ENCODE assay signal across 12 cellular contexts in the genomic region with DNA sequence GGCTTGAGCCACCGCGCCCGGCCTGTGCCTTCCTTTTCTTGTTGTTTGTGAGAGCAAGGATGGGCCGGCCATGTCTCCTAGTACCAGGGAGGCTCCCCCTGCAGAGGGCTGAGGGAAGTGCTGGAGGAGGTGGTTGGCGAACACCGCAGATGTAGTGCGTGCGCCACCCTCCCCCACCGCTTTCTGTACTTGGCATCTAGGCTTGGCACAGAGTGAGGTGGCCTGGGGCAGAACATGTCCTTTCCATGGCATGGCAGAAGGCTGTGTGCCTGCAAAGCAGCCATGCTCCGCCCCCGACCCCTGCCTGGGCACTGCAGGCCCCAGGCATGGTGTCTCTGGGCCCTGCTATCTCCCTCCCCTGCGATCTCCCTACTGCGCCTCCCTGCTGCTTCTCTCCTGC. TPM values are rescaled to one million over a fixed set of nuclear protein-coding genes. Genes with fewer than 3 reads are reported as not detected.
DNase-seq lines count a peak whose midpoint lies in the region; ATAC-seq and TF ChIP-seq lines count a peak whose summit lies in the region.
"Had no signal": no experiment of that assay in that cellular context is flagged by ENCODE, and none has a peak within 500 bp of the region (broad histone marks: within the 10 kb centered on the region; RNA-seq: fewer than 3 reads in every experiment).

No MANE protein-coding gene starts in this region.

- H3K27ac Mint-ChIP-seq in activated CD8-positive, alpha-beta T cell treated with anti-CD3 and anti-CD28 coated beads for 36 hours: no peak overlapping the region
- H3K27ac Mint-ChIP-seq in activated CD8-positive, alpha-beta T cell treated with anti-CD3 and anti-CD28 coated beads, Interleukin-2, amount 10 ng/mL, durations not matched to agents 7 days and 5 days: no peak overlapping the region
- no peak overlapping the region for H3K27ac Mint-ChIP-seq in type B pancreatic cell
- H3K27ac Mint-ChIP-seq in naive thymus-derived CD8-positive, alpha-beta T cell: no peak overlapping the region
- H3K27ac Mint-ChIP-seq: natural killer cell; stimulated activated naive CD8-positive, alpha-beta T cell treated with anti-CD3 and anti-CD28 coated beads, Interleukin-15, Interleukin-2, amounts not matched to agents 100 ng/mL and 50 ng/mL, for 24 hours had no signal

- intact Hi-C loops in activated CD8-positive, alpha-beta T cell treated with anti-CD3 and anti-CD28 coated beads for 36 hours (cut with micrococcal nuclease): no loop called here
- intact Hi-C loops in Right ventricle myocardium superior (cut with DNase I): no loop called here

- CTCF ChIA-PET in activated CD8-positive, alpha-beta T cell treated with anti-CD3 and anti-CD28 coated beads for 36 hours (lab: Charles Lee): no interaction called here
- CTCF ChIA-PET in activated CD8-positive, alpha-beta T cell treated with anti-CD3 and anti-CD28 coated beads, Interleukin-2, amount 10 ng/mL, durations not matched to agents 7 days and 5 days (lab: Charles Lee): no interaction called here

- peak; percentile 24 for DNase-seq in activated CD8-positive, alpha-beta T cell treated with anti-CD3 and anti-CD28 coated beads for 36 hours
- DNase-seq in activated CD8-positive, alpha-beta T cell treated with anti-CD3 and anti-CD28 coated beads, Interleukin-2, amount 10 ng/mL, durations not matched to agents 7 days and 5 days: no peak
- DNase-seq in Right ventricle myocardium superior: peak; percentile 82
- DNase-seq in type B pancreatic cell (ENCODE audit: extremely low spot score, unreplicated experiment): no peak
- DNase-seq in NCI-H1694 treated with DMSO at 0.1 percent for 48 hours (lab: John Stamatoyannopoulos, UW): no peak
- DNase-seq in naive thymus-derived CD8-positive, alpha-beta T cell: no peak
- DNase-seq: CD4-positive, alpha-beta memory T cell; natural killer cell; NCI-H187 had no signal

- no peak for TF ChIP-seq CTCF in activated CD8-positive, alpha-beta T cell treated with anti-CD3 and anti-CD28 coated beads for 36 hours (IDR thresholded peaks at IDR 0.05)
- peak; percentile 47 for TF ChIP-seq CTCF in type B pancreatic cell (conservative IDR thresholded peaks at IDR 0.05)

- no peak overlapping the region for H3K4me3 Mint-ChIP-seq in activated CD8-positive, alpha-beta T cell treated with anti-CD3 and anti-CD28 coated beads for 36 hours
- no peak overlapping the region for H3K4me3 Mint-ChIP-seq in activated CD8-positive, alpha-beta T cell treated with anti-CD3 and anti-CD28 coated beads, Interleukin-2, amount 10 ng/mL, durations not matched to agents 7 days and 5 days
- H3K4me3 Mint-ChIP-seq in type B pancreatic cell: no peak overlapping the region
- H3K4me3 Mint-ChIP-seq in naive thymus-derived CD8-positive, alpha-beta T cell: no peak overlapping the region
- H3K4me3 Mint-ChIP-seq: CD4-positive, alpha-beta memory T cell; natural killer cell; stimulated activated naive CD8-positive, alpha-beta T cell treated with anti-CD3 and anti-CD28 coated beads, Interleukin-15, Interleukin-2, amounts not matched to agents 100 ng/mL and 50 ng/mL, for 24 hours had no signal

- POLR2A ChIA-PET in activated CD8-positive, alpha-beta T cell treated with anti-CD3 and anti-CD28 coated beads for 36 hours (lab: Charles Lee): no interaction called here
- POLR2A ChIA-PET in activated CD8-positive, alpha-beta T cell treated with anti-CD3 and anti-CD28 coated beads, Interleukin-2, amount 10 ng/mL, durations not matched to agents 7 days and 5 days (lab: Charles Lee): no interaction called here
- POLR2A ChIA-PET in naive thymus-derived CD8-positive, alpha-beta T cell (lab: Charles Lee): no interaction called here

- peak; percentile 58 for ATAC-seq in activated CD8-positive, alpha-beta T cell treated with anti-CD3 and anti-CD28 coated beads for 36 hours
- ATAC-seq in activated CD8-positive, alpha-beta T cell treated with anti-CD3 and anti-CD28 coated beads, Interleukin-2, amount 10 ng/mL, durations not matched to agents 7 days and 5 days: no peak
- ATAC-seq in SK-N-SH treated with all-trans-retinoic acid at 6 μM for 48 hours (peak; percentile 79), Right ventricle myocardium superior (ENCODE audit: poor library complexity) (peak; percentile 50), GM19023 (IDR thresholded peaks at IDR 0.05; ENCODE audit: unreplicated experiment) (no peak)
- no peak for ATAC-seq in naive thymus-derived CD8-positive, alpha-beta T cell
- ATAC-seq: natural killer cell had no signal

- peaks cover 20% of the 10 kb centered on the region for H3K27me3 Mint-ChIP-seq in activated CD8-positive, alpha-beta T cell treated with anti-CD3 and anti-CD28 coated beads for 36 hours
- peaks cover 18% of the 10 kb centered on the region for H3K27me3 Mint-ChIP-seq in activated CD8-positive, alpha-beta T cell treated with anti-CD3 and anti-CD28 coated beads, Interleukin-2, amount 10 ng/mL, durations not matched to agents 7 days and 5 days (ENCODE audit: low read depth)
- H3K27me3 Mint-ChIP-seq in type B pancreatic cell: peaks cover 12% of the 10 kb centered on the region
- H3K27me3 Mint-ChIP-seq in naive thymus-derived CD8-positive, alpha-beta T cell: peaks cover 15 to 39% (median 21%) of the 10 kb centered on the region in 5 donors

- H3K4me1 Mint-ChIP-seq in activated CD8-positive, alpha-beta T cell treated with anti-CD3 and anti-CD28 coated beads for 36 hours (ENCODE audit: low read depth): no peaks in the 10 kb centered on the region
- no peaks in the 10 kb centered on the region for H3K4me1 Mint-ChIP-seq in activated CD8-positive, alpha-beta T cell treated with anti-CD3 and anti-CD28 coated beads, Interleukin-2, amount 10 ng/mL, durations not matched to agents 7 days and 5 days (ENCODE audit: low read depth)
- peaks cover 12% of the 10 kb centered on the region for H3K4me1 Mint-ChIP-seq in type B pancreatic cell (ENCODE audit: unreplicated experiment)
- no peaks in the 10 kb centered on the region for H3K4me1 Mint-ChIP-seq in naive thymus-derived CD8-positive, alpha-beta T cell
- H3K4me1 Mint-ChIP-seq: natural killer cell had no signal

- H3K36me3 Mint-ChIP-seq in activated CD8-positive, alpha-beta T cell treated with anti-CD3 and anti-CD28 coated beads for 36 hours (ENCODE audit: low read depth): no peaks in the 10 kb centered on the region
- H3K36me3 Mint-ChIP-seq in activated CD8-positive, alpha-beta T cell treated with anti-CD3 and anti-CD28 coated beads, Interleukin-2, amount 10 ng/mL, durations not matched to agents 7 days and 5 days (ENCODE audit: low read depth): no peaks in the 10 kb centered on the region
- H3K36me3 Mint-ChIP-seq in type B pancreatic cell: no peaks in the 10 kb centered on the region
- H3K36me3 Mint-ChIP-seq in naive thymus-derived CD8-positive, alpha-beta T cell: no peaks in the 10 kb centered on the region
- H3K36me3 Mint-ChIP-seq: CD4-positive, alpha-beta memory T cell; natural killer cell had no signal

- no peaks in the 10 kb centered on the region for H3K9me3 Mint-ChIP-seq in activated CD8-positive, alpha-beta T cell treated with anti-CD3 and anti-CD28 coated beads for 36 hours
- no peaks in the 10 kb centered on the region for H3K9me3 Mint-ChIP-seq in activated CD8-positive, alpha-beta T cell treated with anti-CD3 and anti-CD28 coated beads, Interleukin-2, amount 10 ng/mL, durations not matched to agents 7 days and 5 days (ENCODE audit: insufficient read depth)
- H3K9me3 Mint-ChIP-seq in type B pancreatic cell: no peaks in the 10 kb centered on the region
- H3K9me3 Mint-ChIP-seq in naive thymus-derived CD8-positive, alpha-beta T cell: no peaks in the 10 kb centered on the region
- H3K9me3 Mint-ChIP-seq: CD4-positive, alpha-beta memory T cell; natural killer cell; stimulated activated naive CD8-positive, alpha-beta T cell treated with anti-CD3 and anti-CD28 coated beads, Interleukin-15, Interleukin-2, amounts not matched to agents 100 ng/mL and 50 ng/mL, for 24 hours had no signal

TF ChIP-seq in SK-N-SH treated with all-trans-retinoic acid at 6 μM for 48 hours, 23 proteins besides CTCF, POLR2A, EP300 and RAD21:
- TF ChIP-seq, protein P1, sequence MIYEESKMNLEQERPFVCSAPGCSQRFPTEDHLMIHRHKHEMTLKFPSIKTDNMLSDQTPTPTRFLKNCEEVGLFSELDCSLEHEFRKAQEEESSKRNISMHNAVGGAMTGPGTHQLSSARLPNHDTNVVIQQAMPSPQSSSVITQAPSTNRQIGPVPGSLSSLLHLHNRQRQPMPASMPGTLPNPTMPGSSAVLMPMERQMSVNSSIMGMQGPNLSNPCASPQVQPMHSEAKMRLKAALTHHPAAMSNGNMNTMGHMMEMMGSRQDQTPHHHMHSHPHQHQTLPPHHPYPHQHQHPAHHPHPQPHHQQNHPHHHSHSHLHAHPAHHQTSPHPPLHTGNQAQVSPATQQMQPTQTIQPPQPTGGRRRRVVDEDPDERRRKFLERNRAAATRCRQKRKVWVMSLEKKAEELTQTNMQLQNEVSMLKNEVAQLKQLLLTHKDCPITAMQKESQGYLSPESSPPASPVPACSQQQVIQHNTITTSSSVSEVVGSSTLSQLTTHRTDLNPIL (CRISPR knock-in tag; IDR thresholded peaks at IDR 0.05; ENCODE audit: low read depth): no peak
- TF ChIP-seq ARNTL (CRISPR knock-in tag; IDR thresholded peaks at IDR 0.05; ENCODE audit: borderline replicate concordance, low read depth): no peak
- no peak for TF ChIP-seq SNAI2 (CRISPR knock-in tag; IDR thresholded peaks at IDR 0.05)
TF ChIP-seq in SK-N-SH treated with all-trans-retinoic acid at 6 μM for 48 hours: peak in this region for 0.

RNA-seq across cellular contexts. Expression of gene ALPL, which starts 30.7 kb away (rescaled TPM):
- not detected for total RNA-seq in activated CD8-positive, alpha-beta T cell treated with anti-CD3 and anti-CD28 coated beads for 36 hours
- total RNA-seq in activated CD8-positive, alpha-beta T cell treated with anti-CD3 and anti-CD28 coated beads, Interleukin-2, amount 10 ng/mL, durations not matched to agents 7 days and 5 days: not detected
- total RNA-seq in Right ventricle myocardium superior (9.4 TPM), type B pancreatic cell (ENCODE audit: low replicate concordance) (2.5 and 43.1 TPM in 2 replicates)
- total RNA-seq in naive thymus-derived CD8-positive, alpha-beta T cell: not detected
- not detected for polyA plus RNA-seq in naive thymus-derived CD8-positive, alpha-beta T cell
- total RNA-seq: CD4-positive, alpha-beta memory T cell had no signal
- polyA plus RNA-seq: CD4-positive, alpha-beta memory T cell had no signal

Comparison
In these comparisons a context has a peak if more than half of its experiments do, and no peak if none do; other contexts are left out.
1. ATAC-seq: peak in activated CD8-positive, alpha-beta T cell treated with anti-CD3 and anti-CD28 coated beads for 36 hours (single experiment), SK-N-SH treated with all-trans-retinoic acid at 6 μM for 48 hours (single experiment) and Right ventricle myocardium superior (single experiment); none in activated CD8-positive, alpha-beta T cell treated with anti-CD3 and anti-CD28 coated beads, Interleukin-2, amount 10 ng/mL, durations not matched to agents 7 days and 5 days (single experiment), GM19023 (single experiment) and naive thymus-derived CD8-positive, alpha-beta T cell (0 of 2).
2. DNase-seq: peak in activated CD8-positive, alpha-beta T cell treated with anti-CD3 and anti-CD28 coated beads for 36 hours (single experiment) and Right ventricle myocardium superior (single experiment); none in activated CD8-positive, alpha-beta T cell treated with anti-CD3 and anti-CD28 coated beads, Interleukin-2, amount 10 ng/mL, durations not matched to agents 7 days and 5 days (single experiment), type B pancreatic cell (single experiment), NCI-H1694 treated with DMSO at 0.1 percent for 48 hours (single experiment) and naive thymus-derived CD8-positive, alpha-beta T cell (0 of 10).